Comparison of ENCODE assay signal across 33 cellular contexts in the genomic region with DNA sequence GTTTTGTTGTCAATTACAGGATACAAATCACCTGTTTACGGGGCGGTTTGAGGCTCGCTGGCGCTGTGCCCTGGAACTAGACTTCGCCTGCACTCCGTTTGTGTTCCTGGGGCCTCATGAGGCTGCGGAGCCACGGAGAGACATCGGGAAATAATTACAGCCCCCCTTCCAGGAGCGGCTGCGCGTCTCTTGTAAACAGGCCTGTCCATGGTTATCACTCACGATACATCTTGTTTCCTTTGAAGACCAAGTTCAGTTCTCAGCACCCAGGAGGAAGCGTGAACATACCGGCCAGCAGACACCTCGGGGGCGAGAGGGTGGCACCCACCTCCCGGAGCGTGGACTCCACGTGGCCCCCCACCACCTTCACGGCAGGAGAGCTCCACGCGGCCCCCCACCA.
"Had no signal": no experiment of that assay in that cellular context is flagged by ENCODE, and none has a peak within 500 bp of the region (broad histone marks: within the 10 kb centered on the region; RNA-seq: fewer than 3 reads in every experiment).

No MANE protein-coding gene starts in this region.

- H3K4me3 Mint-ChIP-seq: activated B cell treated with CpG ODN at 0.5 μM for 24 hours; activated CD4-positive, alpha-beta memory T cell treated with anti-CD3 and anti-CD28 coated beads, Interleukin-2, amount 10 ng/mL, durations not matched to agents 7 days and 5 days; activated CD4-positive, alpha-beta T cell treated with anti-CD3 and anti-CD28 coated beads, Interleukin-2, amount 10 ng/mL, durations not matched to agents 24 days and 14 days; activated CD8-positive, alpha-beta memory T cell treated with anti-CD3 and anti-CD28 coated beads, Interleukin-2, amount 10 ng/mL, durations not matched to agents 7 days and 5 days; activated CD8-positive, alpha-beta T cell treated with anti-CD3 and anti-CD28 coated beads, Interleukin-2, amount 10 ng/mL, durations not matched to agents 7 days and 5 days; activated naive CD4-positive, alpha-beta T cell treated with anti-CD3 and anti-CD28 coated beads for 36 hours; activated naive CD8-positive, alpha-beta T cell treated with anti-CD3 and anti-CD28 coated beads for 36 hours; activated T-cell treated with anti-CD3 and anti-CD28 coated beads, Interleukin-2, amount 50 U/mL, for 24 hours; T-helper 1 cell treated with Interleukin-12 subunit alpha and Interleukin-12 subunit beta and Interleukin-4 antibody, amounts not matched to agents 30 μg/mL and 1 μg/mL, for 36 hours; T-helper 2 cell treated with Interferon-gamma antibody and Interleukin-4, amounts not matched to agents 5 μg/mL and 100 μg/mL, for 36 hours had no signal

- H3K4me1 ChIP-seq: adrenal gland, body of pancreas, breast epithelium had no signal

- H3K4me1 Mint-ChIP-seq: activated B cell treated with CpG ODN at 0.5 μM for 24 hours; activated CD4-positive, alpha-beta memory T cell treated with anti-CD3 and anti-CD28 coated beads, Interleukin-2, amount 10 ng/mL, durations not matched to agents 7 days and 5 days; activated CD8-positive, alpha-beta memory T cell treated with anti-CD3 and anti-CD28 coated beads, Interleukin-2, amount 10 ng/mL, durations not matched to agents 7 days and 5 days; activated naive CD8-positive, alpha-beta T cell treated with anti-CD3 and anti-CD28 coated beads for 36 hours had no signal

- H3K36me3 Mint-ChIP-seq: activated CD8-positive, alpha-beta memory T cell treated with anti-CD3 and anti-CD28 coated beads, Interleukin-2, amount 10 ng/mL, durations not matched to agents 7 days and 5 days; activated naive CD4-positive, alpha-beta T cell treated with anti-CD3 and anti-CD28 coated beads, Interleukin-2, amount 50 U/mL, for 72 hours; activated naive CD8-positive, alpha-beta T cell treated with anti-CD3 and anti-CD28 coated beads for 36 hours had no signal

- H3K27me3 Mint-ChIP-seq: activated CD4-positive, alpha-beta memory T cell treated with anti-CD3 and anti-CD28 coated beads, Interleukin-2, amount 10 ng/mL, durations not matched to agents 7 days and 5 days; activated CD4-positive, alpha-beta T cell treated with anti-CD3 and anti-CD28 coated beads, Interleukin-2, amount 10 ng/mL, durations not matched to agents 24 days and 14 days; activated CD8-positive, alpha-beta memory T cell treated with anti-CD3 and anti-CD28 coated beads, Interleukin-2, amount 10 ng/mL, durations not matched to agents 7 days and 5 days had no signal

- H3K9me3 Mint-ChIP-seq: activated B cell treated with CpG ODN at 0.5 μM for 24 hours; activated CD4-positive, alpha-beta memory T cell treated with anti-CD3 and anti-CD28 coated beads, Interleukin-2, amount 10 ng/mL, durations not matched to agents 7 days and 5 days; activated CD4-positive, alpha-beta T cell treated with anti-CD3 and anti-CD28 coated beads, Interleukin-2, amount 10 ng/mL, durations not matched to agents 24 days and 14 days; activated naive CD4-positive, alpha-beta T cell treated with anti-CD3 and anti-CD28 coated beads for 36 hours; activated naive CD4-positive, alpha-beta T cell treated with anti-CD3 and anti-CD28 coated beads, Interleukin-2, amount 50 U/mL, for 72 hours; activated naive CD8-positive, alpha-beta T cell treated with anti-CD3 and anti-CD28 coated beads for 36 hours; activated T-cell treated with anti-CD3 and anti-CD28 coated beads, Interleukin-2, amount 50 U/mL, for 24 hours; activated T-helper 2 cell treated with anti-CD3 and anti-CD28 coated beads, Interferon-gamma antibody, Interleukin-2, Interleukin-4, amounts not matched to agents 10 μg/mL and 5 μg/mL and 100 μg/mL, durations not matched to agents 14 hours and 24 hours and 36 hours; T-helper 1 cell treated with Interleukin-12 subunit alpha and Interleukin-12 subunit beta and Interleukin-4 antibody, amounts not matched to agents 30 μg/mL and 1 μg/mL, for 36 hours; T-helper 2 cell treated with Interferon-gamma antibody and Interleukin-4, amounts not matched to agents 5 μg/mL and 100 μg/mL, for 36 hours had no signal

- H3K27ac ChIP-seq: adrenal gland, body of pancreas, brain microvascular endothelial cell, breast epithelium, VCaP had no signal

- H3K9me3 ChIP-seq: adrenal gland, body of pancreas, breast epithelium had no signal

- H3K27me3 ChIP-seq: adrenal gland, body of pancreas, brain microvascular endothelial cell had no signal

- H3K27ac Mint-ChIP-seq: activated B cell treated with CpG ODN at 0.5 μM for 24 hours; activated CD4-positive, alpha-beta memory T cell treated with anti-CD3 and anti-CD28 coated beads, Interleukin-2, amount 10 ng/mL, durations not matched to agents 7 days and 5 days; activated CD4-positive, alpha-beta T cell treated with anti-CD3 and anti-CD28 coated beads, Interleukin-2, amount 10 ng/mL, durations not matched to agents 24 days and 14 days; activated CD8-positive, alpha-beta memory T cell treated with anti-CD3 and anti-CD28 coated beads, Interleukin-2, amount 10 ng/mL, durations not matched to agents 7 days and 5 days; activated CD8-positive, alpha-beta T cell treated with anti-CD3 and anti-CD28 coated beads, Interleukin-2, amount 10 ng/mL, durations not matched to agents 7 days and 5 days; activated naive CD4-positive, alpha-beta T cell treated with anti-CD3 and anti-CD28 coated beads for 36 hours; activated naive CD4-positive, alpha-beta T cell treated with anti-CD3 and anti-CD28 coated beads, Interleukin-2, amount 50 U/mL, for 72 hours; activated naive CD8-positive, alpha-beta T cell treated with anti-CD3 and anti-CD28 coated beads for 36 hours; activated T-cell treated with anti-CD3 and anti-CD28 coated beads, Interleukin-2, amount 50 U/mL, for 24 hours; activated T-helper 2 cell treated with anti-CD3 and anti-CD28 coated beads, Interferon-gamma antibody, Interleukin-2, Interleukin-4, amounts not matched to agents 10 μg/mL and 5 μg/mL and 100 μg/mL, durations not matched to agents 14 hours and 24 hours and 36 hours; T-helper 1 cell treated with Interleukin-12 subunit alpha and Interleukin-12 subunit beta and Interleukin-4 antibody, amounts not matched to agents 30 μg/mL and 1 μg/mL, for 36 hours; T-helper 2 cell treated with Interferon-gamma antibody and Interleukin-4, amounts not matched to agents 5 μg/mL and 100 μg/mL, for 36 hours had no signal

- H3K4me3 ChIP-seq: adrenal gland, body of pancreas, breast epithelium had no signal

- DNase-seq: activated B cell treated with CpG ODN at 0.5 μM for 24 hours; activated CD4-positive, alpha-beta memory T cell treated with anti-CD3 and anti-CD28 coated beads, Interleukin-2, amount 10 ng/mL, durations not matched to agents 7 days and 5 days; activated CD4-positive, alpha-beta T cell treated with anti-CD3 and anti-CD28 coated beads for 4 hours; activated CD4-positive, alpha-beta T cell treated with anti-CD3 and anti-CD28 coated beads, Interleukin-2, amount 10 ng/mL, durations not matched to agents 24 days and 14 days; activated CD4-positive, alpha-beta T cell treated with anti-CD3 and anti-CD28 coated beads, Interleukin-2, amount 50 U/mL, for 1 hour; activated CD4-positive, alpha-beta T cell treated with anti-CD3 and anti-CD28 coated beads, Interleukin-2, amount 50 U/mL, for 48 hours; activated CD4-positive, CD25-positive, alpha-beta regulatory T cell treated with anti-CD3 and anti-CD28 coated beads, Interleukin-2, amount 50 U/mL, for 72 hours; activated CD8-positive, alpha-beta memory T cell treated with anti-CD3 and anti-CD28 coated beads for 24 hours; activated CD8-positive, alpha-beta memory T cell treated with anti-CD3 and anti-CD28 coated beads, Interleukin-2, amount 10 ng/mL, durations not matched to agents 7 days and 5 days; activated CD8-positive, alpha-beta memory T cell treated with anti-CD3 and anti-CD28 coated beads, Interleukin-2, amount 50 U/mL, for 48 hours; activated CD8-positive, alpha-beta T cell treated with anti-CD3 and anti-CD28 coated beads, Interleukin-2, amount 10 ng/mL, durations not matched to agents 7 days and 5 days; activated effector memory CD4-positive, alpha-beta T cell treated with anti-CD3 and anti-CD28 coated beads, Interleukin-2, amount 50 U/mL, for 16 hours; activated gamma-delta T cell treated with Interleukin-2 at 50 U/mL for 16 hours; activated naive CD4-positive, alpha-beta T cell; activated naive CD4-positive, alpha-beta T cell treated with anti-CD3 and anti-CD28 coated beads for 36 hours; activated naive CD4-positive, alpha-beta T cell treated with anti-CD3 and anti-CD28 coated beads, Interleukin-2, amount 50 U/mL, for 16 hours; activated naive CD8-positive, alpha-beta T cell treated with anti-CD3 and anti-CD28 coated beads for 36 hours; activated T-cell treated with anti-CD3 and anti-CD28 coated beads, Interleukin-2, amount 50 U/mL, for 24 hours; activated T-cell treated with anti-CD3 and anti-CD28 coated beads, Interleukin-2, amount 50 U/mL, for 48 hours; amniotic stem cell; body of pancreas; brain microvascular endothelial cell; central memory CD4-positive, alpha-beta T cell; T-helper 1 cell; T-helper 2 cell; T-helper 9 cell had no signal

- H3K36me3 ChIP-seq: adrenal gland, brain microvascular endothelial cell, breast epithelium had no signal
